11 cellular contexts compared by ENCODE assay signal in genomic region chr18:12328179-12328823, GRCh38. TPM values are rescaled to one million over a fixed set of nuclear protein-coding genes. Genes with fewer than 3 reads are reported as not detected.
DNase-seq lines count a peak whose midpoint lies in the region; ATAC-seq and TF ChIP-seq lines count a peak whose summit lies in the region.
"Had no signal": no experiment of that assay in that cellular context is flagged by ENCODE, and none has a peak within 500 bp of the region (broad histone marks: within the 10 kb centered on the region; RNA-seq: fewer than 3 reads in every experiment).

No MANE protein-coding gene starts in this region.

- H3K4me3 ChIP-seq in PC-3 (ENCODE audit: low read length) (no peak overlapping the region), heart left ventricle (no peak overlapping the region), upper lobe of left lung (no peak overlapping the region)
- H3K4me3 ChIP-seq: tibial nerve had no signal

- H3K27me3 ChIP-seq in PC-3 (ENCODE audit: low read length) (no peaks in the 10 kb centered on the region), heart left ventricle (no peaks in the 10 kb centered on the region), upper lobe of left lung (no peaks in the 10 kb centered on the region)
- H3K27me3 ChIP-seq: tibial nerve had no signal

- H3K36me3 ChIP-seq in PC-3 (ENCODE audit: low read depth, low read length) (peaks cover 36% of the 10 kb centered on the region), heart left ventricle (peaks cover 9 to 94% (median 76%) of the 10 kb centered on the region in 9 donors), upper lobe of left lung (peaks cover 14 to 83% (median 48%) of the 10 kb centered on the region in 4 donors)

- H3K27ac ChIP-seq in PC-3 (ENCODE audit: low read length): no peak overlapping the region
- peak overlapping the region in 8 of 12 donors; percentile 18 to 66 (median 56) for H3K27ac ChIP-seq in heart left ventricle
- no peak overlapping the region for H3K27ac ChIP-seq in upper lobe of left lung
- H3K27ac ChIP-seq: parathyroid adenoma, tibial nerve had no signal

- peaks cover 4% of the 10 kb centered on the region for H3F3A ChIP-seq in PC-3 (ENCODE audit: low read length, unreplicated experiment)

- H4K20me1 ChIP-seq in PC-3 (ENCODE audit: low read length): no peaks in the 10 kb centered on the region; the same call in 1 of the 2 replicates

- TF ChIP-seq CTCF in PC-3 (conservative IDR thresholded peaks at IDR 0.05; ENCODE audit: low read depth, low read length) (peak; percentile 39; the same call in 1 of the 2 replicates), heart left ventricle (IDR thresholded peaks at IDR 0.05) (no peak), upper lobe of left lung (IDR thresholded peaks at IDR 0.05) (peak in 4 of 6 experiments; percentile 2 to 8 (median 4))

- TF ChIP-seq EP300 in upper lobe of left lung (IDR thresholded peaks at IDR 0.05): no peak

- WGBS in heart left ventricle, 4 donors: 79 to 84% (median 83%) methylated on average over 4 of the region's 4 CpGs
- WGBS in upper lobe of left lung, 2 donors: 90 to 96% methylated on average over 2 to 4 of the region's 4 CpGs

- CTCF ChIA-PET in PC-3 (lab: Charles Lee): interaction anchor here (0.6 to 1.2 kb wide), 6 partner anchors 18 to 99 kb away, joined by 4 to 11 read pairs (median 6); partner anchors contain the start of gene AFG3L2

- POLR2A ChIA-PET in PC-3 (lab: Charles Lee; ENCODE audit: unreplicated experiment): interaction anchor here (0.5 to 0.6 kb wide), 2 partner anchors 47 to 56 kb away, joined by 3 to 4 read pairs; no protein-coding TSS in a partner anchor

- H3K9ac ChIP-seq in PC-3 (ENCODE audit: low read length): no peak overlapping the region
- H3K9ac ChIP-seq: parathyroid adenoma had no signal

- ATAC-seq in Right ventricle myocardium inferior (no peak), left ventricle myocardium superior (no peak), PC-3 (peak; percentile 11), heart left ventricle (no peak), upper lobe of left lung (ENCODE audit: low FRiP score in 2 of 2) (peak in 1 of 2 donors; percentile 19)

- DNase-seq in Right ventricle myocardium inferior (ENCODE audit: missing footprints) (peak; percentile 53), left ventricle myocardium superior (no peak), PC-3 (no peak), heart left ventricle (peak in 1 of 5 donors; percentile 11), upper lobe of left lung (no peak), NCI-H1417 treated with DMSO at 0.1 percent for 48 hours (lab: John Stamatoyannopoulos, UW) (no peak), NCI-H2081 (lab: John Stamatoyannopoulos, UW) (no peak), NCI-H2029 treated with DMSO at 0.1 percent for 48 hours (lab: John Stamatoyannopoulos, UW) (no peak)
- DNase-seq: cerebellar nuclear complex had no signal

- TF ChIP-seq POLR2A in heart left ventricle (IDR thresholded peaks at IDR 0.05) (no peak), upper lobe of left lung (IDR thresholded peaks at IDR 0.05) (no peak)

- H3K4me1 ChIP-seq in PC-3 (ENCODE audit: insufficient read depth, low read length) (no peaks in the 10 kb centered on the region), heart left ventricle (peaks cover 0 to 28% (median 21%) of the 10 kb centered on the region in 12 donors), upper lobe of left lung (peaks cover 0 to 6% (median 0%) of the 10 kb centered on the region in 4 donors)
- H3K4me1 ChIP-seq: parathyroid adenoma had no signal

- no peaks in the 10 kb centered on the region for H3K9me2 ChIP-seq in PC-3 (replicated peaks; ENCODE audit: low read length)

- H2AFZ ChIP-seq in PC-3 (ENCODE audit: low read length): no peak overlapping the region
- H2AFZ ChIP-seq: parathyroid adenoma had no signal

- intact Hi-C loops in Right ventricle myocardium inferior (cut with DNase I) (no loop called here), left ventricle myocardium superior (cut with micrococcal nuclease) (no loop called here), PC-3 (cut with micrococcal nuclease) (loop anchor here (2.0 kb wide), 1 partner anchor 330 kb away; the partner anchor contains the start of gene SPIRE1), heart left ventricle (cut with DNase I) (loop anchor here in 7 of 10 donors (5.0 to 10.0 kb wide), 5 partner anchors 39 to 616 kb away; partner anchors contain the start of genes AFG3L2 (in 4 of the 7) and SEH1L (in 1 of the 7))

- H3K79me2 ChIP-seq in PC-3 (ENCODE audit: low read length): no peaks in the 10 kb centered on the region
- H3K79me2 ChIP-seq: parathyroid adenoma had no signal

- H3K9me3 ChIP-seq in PC-3 (ENCODE audit: low read length) (no peaks in the 10 kb centered on the region), heart left ventricle (no peaks in the 10 kb centered on the region), upper lobe of left lung (no peaks in the 10 kb centered on the region)
- H3K9me3 ChIP-seq: tibial nerve had no signal

- no peak overlapping the region for H3K4me2 ChIP-seq in PC-3 (ENCODE audit: low read length)

- BruUV-seq in PC-3 (replicated peaks; lab: Mats Ljungman, UMichigan): no TSS peak

RNA-seq across cellular contexts. Expression of gene TUBB6, which starts 20.3 kb away (rescaled TPM):
- total RNA-seq in Right ventricle myocardium inferior: 132 TPM
- 82.0 TPM for total RNA-seq in left ventricle myocardium superior
- 191 and 232 TPM in 2 replicates for total RNA-seq in PC-3 (2014; rRNA removed)
- 100 to 1,000 TPM in 6 of 9 donors, 10 to 100 TPM in 3; 64.8 to 421 (median 126) TPM for total RNA-seq in heart left ventricle
- polyA plus RNA-seq in heart left ventricle: 100 to 1,000 TPM in 1 of 2 donors, 10 to 100 TPM in 1; 90.4 to 800 TPM
- total RNA-seq in upper lobe of left lung: 100 to 1,000 TPM in 4 of 6 donors, 10 to 100 TPM in 2; 89.1 to 380 (median 157) TPM

RNA-seq across cellular contexts. Expression of gene AFG3L2, which starts 48.7 kb away (rescaled TPM):
- 140 TPM for total RNA-seq in Right ventricle myocardium inferior
- total RNA-seq in left ventricle myocardium superior: 143 TPM
- total RNA-seq in PC-3 (2014; rRNA removed): 79.3 and 95.7 TPM in 2 replicates
- total RNA-seq in heart left ventricle: 100 to 1,000 TPM; 107 to 174 (median 142) TPM
- polyA plus RNA-seq in heart left ventricle: 10 to 100 TPM; 59.9 to 89.4 TPM
- 10 to 100 TPM; 31.3 to 55.6 (median 38.3) TPM for total RNA-seq in upper lobe of left lung

Comparison
In these comparisons a context has a peak if more than half of its experiments do, and no peak if none do; other contexts are left out.
1. intact Hi-C loops: an anchor here in PC-3 (2.0 kb wide) and heart left ventricle (5.0 to 10.0 kb wide); none called in Right ventricle myocardium inferior and left ventricle myocardium superior.
2. H3K27ac ChIP-seq: peak in heart left ventricle (8 of 12); none in PC-3 (single experiment) and upper lobe of left lung (0 of 4).
3. CTCF ChIP-seq: peak in PC-3 (single experiment) and upper lobe of left lung (4 of 6); none in heart left ventricle (0 of 12).